ENCODE assay signal across 9 cellular contexts in genomic region chr5:134577022-134577795, GRCh38. TPM values are rescaled to one million over a fixed set of nuclear protein-coding genes. Genes with fewer than 3 reads are reported as not detected.
DNase-seq lines count a peak whose midpoint lies in the region; ATAC-seq and TF ChIP-seq lines count a peak whose summit lies in the region.
"Had no signal": no experiment of that assay in that cellular context is flagged by ENCODE, and none has a peak within 500 bp of the region (broad histone marks: within the 10 kb centered on the region; RNA-seq: fewer than 3 reads in every experiment).

No MANE protein-coding gene starts in this region.

- H3K14ac ChIP-seq in IMR-90 (replicated peaks; ENCODE audit: low read depth, low read length): peak overlapping the region; percentile 62; the same call in 1 of the 2 replicates

- H3K23ac ChIP-seq in IMR-90 (ENCODE audit: low read depth, low read length): peak overlapping the region; percentile 45; the same call in 1 of the 2 replicates

- no peak overlapping the region for H3K18ac ChIP-seq in IMR-90 (ENCODE audit: low read depth, low read length)

- peak overlapping the region; percentile 75 for H2AFZ ChIP-seq in IMR-90 (replicated peaks; ENCODE audit: low read length, poor library complexity)
- no peak overlapping the region for H2AFZ ChIP-seq in mammary epithelial cell (ENCODE audit: low read depth, low read length)

- no peak overlapping the region for H3K9ac ChIP-seq in IMR-90 (ENCODE audit: low read depth, low read length)
- H3K9ac ChIP-seq in mammary epithelial cell (ENCODE audit: insufficient read depth, low read length): no peak overlapping the region

- no TSS peak for BruUV-seq in IMR-90 (replicated peaks; lab: Mats Ljungman, UMichigan)
- BruUV-seq in mammary epithelial cell (replicated peaks; lab: Mats Ljungman, UMichigan): no TSS peak

- H3K9me1 ChIP-seq in IMR-90 (ENCODE audit: insufficient read depth, low read length): peaks cover 16% of the 10 kb centered on the region

- no peaks in the 10 kb centered on the region for H3K27me3 Mint-ChIP-seq in CD8-positive, alpha-beta memory T cell

- WGBS in IMR-90 (ENCODE audit: extremely low coverage in 2 of 2, insufficient read length in 1 of 2), 2 experiments: 71% methylated on average over 3 of the region's 10 CpGs; no CpG with 5 or more reads in 1 of the 2 experiments
- 73% methylated on average over 8 of the region's 10 CpGs for WGBS in mammary epithelial cell (ENCODE audit: low coverage, missing lambda C conversion rate)

- no peaks in the 10 kb centered on the region for H3K79me2 ChIP-seq in mammary epithelial cell (ENCODE audit: insufficient read depth, low read length)

- no peak for DNase-seq in CD8-positive, alpha-beta memory T cell
- DNase-seq in IMR-90 (peak; percentile 83), mammary epithelial cell (peak; percentile 65), mucosa of descending colon (peak in 1 of 3 donors; percentile 23), mesenteric fat pad (ENCODE audit: low spot score) (no peak), NCI-H1694 treated with DMSO at 0.1 percent for 48 hours (lab: John Stamatoyannopoulos, UW) (no peak)
- DNase-seq in central memory CD4-positive, alpha-beta T cell: no peak

- no peak overlapping the region for H4K91ac ChIP-seq in IMR-90 (ENCODE audit: insufficient read depth, low read depth, low read length)

- H3K27ac ChIP-seq in CD8-positive, alpha-beta memory T cell (ENCODE audit: low read depth, low read length): no peak overlapping the region
- H3K27ac ChIP-seq in IMR-90 (ENCODE audit: insufficient read depth, low read length) (no peak overlapping the region), mammary epithelial cell (ENCODE audit: insufficient read depth, low read depth, low read length) (no peak overlapping the region)
- H3K27ac ChIP-seq: SK-N-MC had no signal

- no peak overlapping the region for H3K56ac ChIP-seq in IMR-90 (ENCODE audit: extremely low read depth, insufficient read depth, low read length)

- H2BK20ac ChIP-seq in IMR-90 (ENCODE audit: low read depth, low read length): peak overlapping the region; percentile 52; the same call in 1 of the 2 replicates

- no peak overlapping the region for H3K4me3 ChIP-seq in CD8-positive, alpha-beta memory T cell (ENCODE audit: low read length)
- H3K4me3 ChIP-seq in IMR-90 (ENCODE audit: insufficient read depth, low read depth, low read length) (no peak overlapping the region), mammary epithelial cell (replicated peaks in 1 of 3; ENCODE audit: insufficient read depth in 1 of 3, low read depth in 2 of 3, low read length in 3 of 3) (no peak overlapping the region), mucosa of descending colon (no peak overlapping the region)
- H3K4me3 ChIP-seq: SK-N-MC had no signal

- peak overlapping the region; percentile 72 for H3K4ac ChIP-seq in IMR-90 (ENCODE audit: low read depth, low read length)

- H3K9me3 Mint-ChIP-seq in CD8-positive, alpha-beta memory T cell: no peaks in the 10 kb centered on the region

- peak overlapping the region; percentile 93 for H2AK5ac ChIP-seq in IMR-90 (ENCODE audit: low read depth, low read length)

- H4K5ac ChIP-seq in IMR-90 (ENCODE audit: low read depth, low read length): no peak overlapping the region

- peak overlapping the region in 1 of 7 donors; percentile 36 for H3K4me3 Mint-ChIP-seq in CD8-positive, alpha-beta memory T cell

- TF ChIP-seq CTCF in IMR-90 (conservative IDR thresholded peaks at IDR 0.05; ENCODE audit: low read depth, low read length) (no peak), mammary epithelial cell (conservative IDR thresholded peaks at IDR 0.05 in 1 of 2, IDR thresholded peaks at IDR 0.05 in 1 of 2; ENCODE audit: extremely low read depth in 1 of 2, insufficient read depth in 1 of 2, low read depth in 1 of 2, low read length in 2 of 2) (no peak), mucosa of descending colon (IDR thresholded peaks at IDR 0.05) (no peak)

- dilution Hi-C loops in IMR-90 (cut with HindIII; ENCODE audit: low sequenced_read_pairs, unreplicated experiment) (no loop called here), mammary epithelial cell (cut with HindIII; ENCODE audit: low sequenced_read_pairs) (no loop called here)

- TF ChIP-seq RAD21 in IMR-90 (IDR thresholded peaks at IDR 0.05; ENCODE audit: low read length): no peak

- peaks cover 0 to 24% of the 10 kb centered on the region in 2 experiments; a peak in 2 of 4 replicates for H3K79me1 ChIP-seq in IMR-90 (ENCODE audit: low read depth in 1 of 2, low read length in 2 of 2)

- intact Hi-C loops in IMR-90 (cut with micrococcal nuclease): loop anchor here (1.0 kb wide), 3 partner anchors 50 to 206 kb away; partner anchors contain the start of genes CDKN2AIPNL and UBE2B
- intact Hi-C loops in mammary epithelial cell (cut with micrococcal nuclease): loop anchor here (1.0 to 2.0 kb wide), 5 partner anchors 50 to 274 kb away; partner anchors contain the start of genes CDKN2AIPNL and UBE2B
- intact Hi-C loops in mucosa of descending colon (cut with DNase I, micrococcal nuclease): no loop called here

- peaks cover 6% of the 10 kb centered on the region for H3K4me1 ChIP-seq in CD8-positive, alpha-beta memory T cell (ENCODE audit: insufficient read depth, low read length)
- H3K4me1 ChIP-seq in IMR-90 (ENCODE audit: control insufficient read depth, insufficient read depth, low read length) (peaks cover 8% of the 10 kb centered on the region), mammary epithelial cell (ENCODE audit: insufficient read depth, low read length) (peaks cover 10% of the 10 kb centered on the region), mucosa of descending colon (ENCODE audit: low read depth) (no peaks in the 10 kb centered on the region)

- TF ChIP-seq POLR2A in IMR-90 (IDR thresholded peaks at IDR 0.05; ENCODE audit: low read depth, low read length): no peak

- peak; percentile 90 for ATAC-seq in IMR-90 (ENCODE audit: low read depth)
- peak; percentile 65 for ATAC-seq in mucosa of descending colon
- no peak for ATAC-seq in HG02763 (IDR thresholded peaks at IDR 0.05; ENCODE audit: unreplicated experiment)

- H3K9me3 ChIP-seq in CD8-positive, alpha-beta memory T cell (ENCODE audit: low read length): no peaks in the 10 kb centered on the region
- no peaks in the 10 kb centered on the region for H3K9me3 ChIP-seq in IMR-90 (ENCODE audit: control insufficient read depth, insufficient read depth, low read length)
- H3K9me3 ChIP-seq in mammary epithelial cell (replicated peaks; ENCODE audit: insufficient read depth, low read length): no peaks in the 10 kb centered on the region
- no peaks in the 10 kb centered on the region for H3K9me3 ChIP-seq in mucosa of descending colon

- peak overlapping the region; percentile 83 for H2AK9ac ChIP-seq in IMR-90 (replicated peaks; ENCODE audit: low read depth, low read length, poor library complexity)

- peak overlapping the region in 7 of 8 donors; percentile 30 to 95 (median 70) for H3K27ac Mint-ChIP-seq in CD8-positive, alpha-beta memory T cell

- no peaks in the 10 kb centered on the region for H3K27me3 ChIP-seq in CD8-positive, alpha-beta memory T cell (ENCODE audit: insufficient read depth, low read length, poor library complexity, severe bottlenecking)
- no peaks in the 10 kb centered on the region for H3K27me3 ChIP-seq in IMR-90 (ENCODE audit: control insufficient read depth, insufficient read depth, low read length)
- H3K27me3 ChIP-seq in mammary epithelial cell (ENCODE audit: insufficient read depth, low read length): no peaks in the 10 kb centered on the region

- H3K36me3 ChIP-seq in CD8-positive, alpha-beta memory T cell (ENCODE audit: insufficient read depth, low read length): peaks cover 62% of the 10 kb centered on the region
- H3K36me3 ChIP-seq in IMR-90 (ENCODE audit: control insufficient read depth, insufficient read depth, low read length): peaks cover 69% of the 10 kb centered on the region
- peaks cover 9% of the 10 kb centered on the region for H3K36me3 ChIP-seq in mammary epithelial cell (ENCODE audit: insufficient read depth, low read length)
- no peaks in the 10 kb centered on the region for H3K36me3 ChIP-seq in mucosa of descending colon (ENCODE audit: low read depth)

- peaks cover 0 to 93% (median 11%) of the 10 kb centered on the region in 3 donors for H3K36me3 Mint-ChIP-seq in CD8-positive, alpha-beta memory T cell

- H4K8ac ChIP-seq in IMR-90 (ENCODE audit: low read depth in 2 of 2, low read length in 2 of 2): peak overlapping the region in 1 of 2 experiments; percentile 75; a peak in 2 of 4 replicates

- H3K4me2 ChIP-seq in IMR-90 (ENCODE audit: low read depth, low read length) (no peak overlapping the region), mammary epithelial cell (ENCODE audit: insufficient read depth, low read depth, low read length) (no peak overlapping the region)

- no peak overlapping the region for H2BK15ac ChIP-seq in IMR-90 (ENCODE audit: low read depth, low read length)

- peaks cover 7 to 24% (median 8%) of the 10 kb centered on the region in 3 donors for H3K4me1 Mint-ChIP-seq in CD8-positive, alpha-beta memory T cell

- CTCF ChIA-PET in CD8-positive, alpha-beta memory T cell (lab: Charles Lee): interaction anchor here (1.2 to 2.5 kb wide), 9 partner anchors 10 to 276 kb away, joined by 3 to 11 read pairs (median 6); partner anchors contain the start of gene CDKN2AIPNL
- CTCF ChIA-PET in IMR-90 (lab: Yijun Ruan, JAX) (interaction anchor here (0.6 to 1.3 kb wide), 4 partner anchors 21 to 213 kb away, joined by 3 read pairs; no protein-coding TSS in a partner anchor), mammary epithelial cell (lab: Charles Lee; ENCODE audit: low non-redundant PET) (no interaction called here)

- in situ Hi-C loops in IMR-90 (cut with MboI; ENCODE audit: low sequenced_read_pairs): no loop called here
- in situ Hi-C loops in mammary epithelial cell (cut with MboI; ENCODE audit: low sequenced_read_pairs in 2 of 2): loop anchor here (5.0 to 25.0 kb wide), 3 partner anchors 270 to 390 kb away; partner anchors contain the start of gene SKP1 (in 2 of the 2)

- no peaks in the 10 kb centered on the region; the same call in 1 of the 2 replicates for H4K20me1 ChIP-seq in IMR-90 (ENCODE audit: insufficient read depth, low read length)
- H4K20me1 ChIP-seq in mammary epithelial cell (ENCODE audit: insufficient read depth, low read length): no peaks in the 10 kb centered on the region

- peak overlapping the region; percentile 31 for H2BK5ac ChIP-seq in IMR-90 (ENCODE audit: low read depth, low read length, poor library complexity, severe bottlenecking)

- peak overlapping the region; percentile 69; the same call in 1 of the 2 replicates for H2BK120ac ChIP-seq in IMR-90 (ENCODE audit: low read depth, low read length)

- POLR2A ChIA-PET in CD8-positive, alpha-beta memory T cell (lab: Charles Lee): no interaction called here
- POLR2A ChIA-PET in IMR-90 (lab: Charles Lee; ENCODE audit: unreplicated experiment): no interaction called here

RNA-seq across cellular contexts. Expression of gene JADE2, which starts 51.7 kb away (rescaled TPM):
- total RNA-seq in CD8-positive, alpha-beta memory T cell: 100 to 1,000 TPM; 105 to 107 TPM
- 47.1 TPM for polyA plus RNA-seq in CD8-positive, alpha-beta memory T cell
- total RNA-seq in IMR-90 (2012; rRNA removed) (13.9 and 14.9 TPM in 2 replicates), mammary epithelial cell (10 to 100 TPM; 41.2 to 49.6 TPM), mucosa of descending colon (10 to 100 TPM; 31.9 to 69.9 (median 36.2) TPM), mesenteric fat pad (31.6 TPM)
- polyA plus RNA-seq in IMR-90 (2012; rRNA removed) (13.3 and 16.7 TPM in 2 replicates), mammary epithelial cell (23.5 TPM)
- 10.0 and 16.8 TPM in 2 replicates for polyA plus RNA-seq in IMR-90 (2012; cell fraction: cytosol; rRNA removed)
- polyA plus RNA-seq in IMR-90 (2012; cell fraction: nucleus; rRNA removed; ENCODE audit: low replicate concordance): 19.0 and 26.8 TPM in 2 replicates
- 50.6 TPM for polyA minus RNA-seq in mammary epithelial cell

RNA-seq across cellular contexts. Expression of gene SAR1B, which starts 55.4 kb away (rescaled TPM):
- total RNA-seq in CD8-positive, alpha-beta memory T cell: 10 to 100 TPM; 59.7 to 61.5 TPM
- 46.4 TPM for polyA plus RNA-seq in CD8-positive, alpha-beta memory T cell
- total RNA-seq in IMR-90 (2012; rRNA removed) (66.0 and 164 TPM in 2 replicates), mammary epithelial cell (10 to 100 TPM; 45.2 to 54.2 TPM), mucosa of descending colon (10 to 100 TPM; 78.2 to 95.0 (median 79.6) TPM), mesenteric fat pad (87.6 TPM)
- polyA plus RNA-seq in IMR-90 (2012; rRNA removed) (40.2 and 44.6 TPM in 2 replicates), mammary epithelial cell (33.7 TPM)
- polyA plus RNA-seq in IMR-90 (2012; cell fraction: cytosol; rRNA removed): 4.3 and 7.1 TPM in 2 replicates
- polyA plus RNA-seq in IMR-90 (2012; cell fraction: nucleus; rRNA removed; ENCODE audit: low replicate concordance): 4.4 and 10.6 TPM in 2 replicates
- 47.7 TPM for polyA minus RNA-seq in mammary epithelial cell

Comparison
In these comparisons a context has a peak if more than half of its experiments do, and no peak if none do; other contexts are left out.
1. DNase-seq: peak in IMR-90 (single experiment) and mammary epithelial cell (single experiment); none in CD8-positive, alpha-beta memory T cell (0 of 5), mesenteric fat pad (single experiment), central memory CD4-positive, alpha-beta T cell (single experiment) and NCI-H1694 treated with DMSO at 0.1 percent for 48 hours (single experiment).
2. intact Hi-C loops: an anchor here in IMR-90 (1.0 kb wide) and mammary epithelial cell (1.0 to 2.0 kb wide); none called in mucosa of descending colon.